In the genomic region with DNA sequence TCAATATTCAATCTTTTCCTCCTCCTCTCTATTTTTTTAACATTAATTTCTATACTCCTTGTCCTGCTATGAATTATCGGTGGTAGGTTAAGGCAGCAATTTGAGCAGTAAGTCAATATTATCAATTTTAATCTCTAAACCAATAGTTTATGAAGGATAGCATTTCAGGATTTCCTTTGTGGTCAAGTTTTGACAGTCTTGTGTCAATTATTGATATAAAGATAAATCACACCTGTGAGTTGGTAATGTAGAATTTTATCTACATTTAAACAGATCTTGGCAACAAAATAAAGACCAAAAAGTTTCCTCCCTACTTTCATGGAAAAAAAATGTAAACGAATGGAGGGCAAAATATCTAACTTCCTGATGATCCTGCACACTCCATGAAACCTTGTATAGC, we compare ENCODE assay signal across 1 cellular context.
TF ChIP-seq lines count a peak whose summit lies in the region.

No MANE protein-coding gene starts in this region.

TF ChIP-seq in H1, 55 proteins besides CTCF, POLR2A, EP300 and RAD21:
- no peak for TF ChIP-seq HDAC6 (IDR thresholded peaks at IDR 0.05; ENCODE audit: low read depth, low read length)
- no peak for TF ChIP-seq RFX5 (IDR thresholded peaks at IDR 0.05; ENCODE audit: borderline replicate concordance, low read depth, low read length)
- TF ChIP-seq SIX5 (IDR thresholded peaks at IDR 0.05; ENCODE audit: low read depth, low read length), result no peak
- no peak for TF ChIP-seq CBX8 (IDR thresholded peaks at IDR 0.05; ENCODE audit: borderline replicate concordance, low read depth, low read length)
- no peak for TF ChIP-seq CBX5 (IDR thresholded peaks at IDR 0.05; ENCODE audit: low read depth, low read length)
- TF ChIP-seq SIN3A (conservative IDR thresholded peaks at IDR 0.05 in 1 of 2, IDR thresholded peaks at IDR 0.05 in 1 of 2; ENCODE audit: low read depth in 1 of 2, low read length in 2 of 2), result no peak
- no peak for TF ChIP-seq NANOG (IDR thresholded peaks at IDR 0.05; ENCODE audit: insufficient read depth, low read depth, low read length, poor library complexity, severe bottlenecking)
- no peak for TF ChIP-seq TCF12 (IDR thresholded peaks at IDR 0.05; ENCODE audit: low read depth, low read length)
- TF ChIP-seq, protein P1, sequence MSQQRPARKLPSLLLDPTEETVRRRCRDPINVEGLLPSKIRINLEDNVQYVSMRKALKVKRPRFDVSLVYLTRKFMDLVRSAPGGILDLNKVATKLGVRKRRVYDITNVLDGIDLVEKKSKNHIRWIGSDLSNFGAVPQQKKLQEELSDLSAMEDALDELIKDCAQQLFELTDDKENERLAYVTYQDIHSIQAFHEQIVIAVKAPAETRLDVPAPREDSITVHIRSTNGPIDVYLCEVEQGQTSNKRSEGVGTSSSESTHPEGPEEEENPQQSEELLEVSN (IDR thresholded peaks at IDR 0.05), result no peak
- TF ChIP-seq ASH2L (IDR thresholded peaks at IDR 0.05; ENCODE audit: low read length), result no peak
